Comparison of ENCODE assay signal across 1 cellular context in the genomic region with DNA sequence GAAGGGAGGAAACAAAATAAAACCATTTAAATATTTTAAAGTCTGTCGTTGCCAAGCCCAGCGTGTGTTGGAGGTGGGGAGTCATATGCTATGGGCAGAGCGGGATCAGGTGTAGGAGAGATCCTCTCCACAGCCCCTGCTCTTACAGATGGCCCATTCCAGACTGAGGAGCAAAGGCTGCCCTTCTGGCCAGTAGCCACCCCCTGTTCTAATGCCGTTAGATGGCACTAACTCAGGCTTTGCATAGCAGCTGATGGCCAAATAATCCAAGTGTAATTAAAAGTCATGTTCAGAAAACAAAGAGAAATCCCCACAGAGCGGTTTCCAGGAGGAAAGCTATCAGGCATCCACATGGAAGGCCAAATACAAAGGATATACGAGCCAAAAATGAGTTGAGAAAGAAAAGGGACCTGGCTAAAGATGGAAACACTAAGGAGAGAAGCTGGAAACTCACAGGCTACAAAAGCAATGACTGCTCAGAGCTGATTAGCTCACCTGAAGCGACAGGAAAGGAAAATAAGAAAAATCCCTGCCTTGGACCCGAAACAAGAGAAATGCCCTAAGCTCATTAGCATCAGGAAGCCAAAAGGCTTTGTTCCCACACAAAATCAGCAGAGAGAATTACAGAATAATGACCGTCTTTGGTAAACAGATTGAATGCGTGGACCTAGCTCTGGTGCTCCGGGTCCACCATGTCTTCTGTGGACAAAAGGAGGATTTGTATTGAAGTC.
TF ChIP-seq lines count a peak whose summit lies in the region.

No MANE protein-coding gene starts in this region.

TF ChIP-seq in H1, 55 proteins besides CTCF, POLR2A, EP300 and RAD21:
- no peak for TF ChIP-seq EZH2 (IDR thresholded peaks at IDR 0.05; ENCODE audit: low read depth, low read length, severe bottlenecking)
- no peak for TF ChIP-seq JUN (IDR thresholded peaks at IDR 0.05; ENCODE audit: low read depth, low read length)
- no peak for TF ChIP-seq EGR1 (IDR thresholded peaks at IDR 0.05; ENCODE audit: borderline replicate concordance, low read depth, low read length)
- no peak for TF ChIP-seq PHF8 (conservative IDR thresholded peaks at IDR 0.05; ENCODE audit: low read depth, low read length)
- no peak for TF ChIP-seq POLR2AphosphoS5 (IDR thresholded peaks at IDR 0.05; ENCODE audit: low read depth, low read length)
- no peak for TF ChIP-seq SIN3A (conservative IDR thresholded peaks at IDR 0.05 in 1 of 2, IDR thresholded peaks at IDR 0.05 in 1 of 2; ENCODE audit: low read depth in 1 of 2, low read length in 2 of 2)
- TF ChIP-seq BACH1 (IDR thresholded peaks at IDR 0.05; ENCODE audit: low read length): no peak
- TF ChIP-seq, protein P1, sequence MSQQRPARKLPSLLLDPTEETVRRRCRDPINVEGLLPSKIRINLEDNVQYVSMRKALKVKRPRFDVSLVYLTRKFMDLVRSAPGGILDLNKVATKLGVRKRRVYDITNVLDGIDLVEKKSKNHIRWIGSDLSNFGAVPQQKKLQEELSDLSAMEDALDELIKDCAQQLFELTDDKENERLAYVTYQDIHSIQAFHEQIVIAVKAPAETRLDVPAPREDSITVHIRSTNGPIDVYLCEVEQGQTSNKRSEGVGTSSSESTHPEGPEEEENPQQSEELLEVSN (IDR thresholded peaks at IDR 0.05): 0 out of 2 replicates have a peak, but pooled peaks have one; percentile 34
TF ChIP-seq in H1: peak in this region for 1.
